3 cellular contexts compared by ENCODE assay signal in genomic region chr19:47039239-47039874, GRCh38.
TF ChIP-seq lines count a peak whose summit lies in the region.

No MANE protein-coding gene starts in this region.

TF ChIP-seq in HepG2, 621 proteins besides CTCF, POLR2A, EP300 and RAD21:
- TF ChIP-seq FOXC1 (CRISPR knock-in tag; IDR thresholded peaks at IDR 0.05; ENCODE audit: borderline replicate concordance): no peak
- TF ChIP-seq SNAPC2 (CRISPR knock-in tag; IDR thresholded peaks at IDR 0.05): no peak
- no peak for TF ChIP-seq ZNF878 (CRISPR knock-in tag; IDR thresholded peaks at IDR 0.05)
- no peak for TF ChIP-seq ZBTB42 (CRISPR knock-in tag; IDR thresholded peaks at IDR 0.05)
- peak; percentile 79 for TF ChIP-seq AGO2 (optimal IDR thresholded peaks at IDR 0.05; ENCODE audit: low read depth, low read length)
- TF ChIP-seq STAT5B (CRISPR knock-in tag; IDR thresholded peaks at IDR 0.05): no peak
- TF ChIP-seq ZNF597 (CRISPR knock-in tag; IDR thresholded peaks at IDR 0.05): no peak

TF ChIP-seq in HEK293, 187 proteins besides CTCF, POLR2A, EP300 and RAD21:
- no peak for TF ChIP-seq ZNF18 (tag by site-specific recombination; IDR thresholded peaks at IDR 0.05)
- no peak for TF ChIP-seq INSM2 (tag by site-specific recombination; IDR thresholded peaks at IDR 0.05)
- peak; percentile 70; the same call in 1 of the 2 replicates for TF ChIP-seq ZNF16 (tag by site-specific recombination; IDR thresholded peaks at IDR 0.05; ENCODE audit: low read depth)
- TF ChIP-seq ZBTB6 (tag by site-specific recombination; IDR thresholded peaks at IDR 0.05): no peak
- peak; percentile 33; the same call in 1 of the 2 replicates for TF ChIP-seq PATZ1 (tag by site-specific recombination; IDR thresholded peaks at IDR 0.05)
- no peak for TF ChIP-seq ZNF600 (tag by site-specific recombination; IDR thresholded peaks at IDR 0.05)
- TF ChIP-seq KLF16 (tag by site-specific recombination; IDR thresholded peaks at IDR 0.05): no peak
- 0 out of 2 replicates have a peak, but pooled peaks have one; percentile 23 for TF ChIP-seq GLIS2 (tag by site-specific recombination; IDR thresholded peaks at IDR 0.05)

TF ChIP-seq in H1, 55 proteins besides CTCF, POLR2A, EP300 and RAD21:
- TF ChIP-seq KDM1A (IDR thresholded peaks at IDR 0.05; ENCODE audit: borderline replicate concordance, low read length) (no peak), ATF3 (IDR thresholded peaks at IDR 0.05; ENCODE audit: insufficient read depth, low read depth, low read length) (no peak), HDAC2 (IDR thresholded peaks at IDR 0.05; ENCODE audit: borderline replicate concordance in 1 of 2, low read depth in 2 of 2, low read length in 2 of 2) (no peak), NANOG (IDR thresholded peaks at IDR 0.05; ENCODE audit: insufficient read depth, low read depth, low read length, poor library complexity, severe bottlenecking) (no peak), CBX8 (IDR thresholded peaks at IDR 0.05; ENCODE audit: borderline replicate concordance, low read depth, low read length) (no peak), KDM5A (IDR thresholded peaks at IDR 0.05; ENCODE audit: low read length) (no peak), CEBPB (IDR thresholded peaks at IDR 0.05; ENCODE audit: low read depth, low read length) (no peak), TAF7 (optimal IDR thresholded peaks at IDR 0.05; ENCODE audit: borderline replicate concordance, low read depth, low read length) (no peak), USF2 (IDR thresholded peaks at IDR 0.05; ENCODE audit: low read length) (no peak), RFX5 (IDR thresholded peaks at IDR 0.05; ENCODE audit: borderline replicate concordance, low read depth, low read length) (no peak), MAFK (IDR thresholded peaks at IDR 0.05; ENCODE audit: low read depth, low read length) (no peak), CTBP2 (IDR thresholded peaks at IDR 0.05; ENCODE audit: borderline replicate concordance, insufficient read depth, insufficient read length, low read length) (no peak), GABPA (IDR thresholded peaks at IDR 0.05; ENCODE audit: borderline replicate concordance, insufficient read depth, low read length) (no peak), JUN (IDR thresholded peaks at IDR 0.05; ENCODE audit: low read depth, low read length) (no peak), SIRT6 (IDR thresholded peaks at IDR 0.05; ENCODE audit: low read length) (no peak), ATF2 (IDR thresholded peaks at IDR 0.05; ENCODE audit: low read length) (no peak), EZH2 (IDR thresholded peaks at IDR 0.05; ENCODE audit: low read depth, low read length, severe bottlenecking) (no peak), TAF1 (IDR thresholded peaks at IDR 0.05; ENCODE audit: low read depth, low read length) (no peak)
